2 cellular contexts compared by ENCODE assay signal in genomic region chr19:58516964-58517833, GRCh38.
TF ChIP-seq lines count a peak whose summit lies in the region.

No MANE protein-coding gene starts in this region.

TF ChIP-seq in SK-N-SH, 30 proteins besides CTCF, POLR2A, EP300 and RAD21 (continued from another document):
- no peak for TF ChIP-seq USF1 (IDR thresholded peaks at IDR 0.05; ENCODE audit: borderline replicate concordance, low read depth)
- no peak for TF ChIP-seq SMC3 (IDR thresholded peaks at IDR 0.05; ENCODE audit: low read depth, low read length)
- TF ChIP-seq POLR2AphosphoS5 (IDR thresholded peaks at IDR 0.05; ENCODE audit: low read depth, low read length) = no peak
- TF ChIP-seq SIN3A (IDR thresholded peaks at IDR 0.05; ENCODE audit: borderline replicate concordance, low read depth, low read length) = no peak
- no peak for TF ChIP-seq TAF1 (IDR thresholded peaks at IDR 0.05; ENCODE audit: borderline replicate concordance, low read depth, low read length)
- TF ChIP-seq REST (IDR thresholded peaks at IDR 0.05; ENCODE audit: low read depth, low read length) = no peak
- no peak for TF ChIP-seq CHD2 (IDR thresholded peaks at IDR 0.05; ENCODE audit: low read length, partially characterized antibody)
- no peak for TF ChIP-seq MXI1 (IDR thresholded peaks at IDR 0.05; ENCODE audit: low read depth, low read length)
- no peak for TF ChIP-seq MAX (IDR thresholded peaks at IDR 0.05; ENCODE audit: low read depth)
- no peak for TF ChIP-seq YY1 (IDR thresholded peaks at IDR 0.05; ENCODE audit: low read depth)
- no peak for TF ChIP-seq RXRA (IDR thresholded peaks at IDR 0.05; ENCODE audit: borderline replicate concordance, low read depth)
- TF ChIP-seq EZH2phosphoT487 (IDR thresholded peaks at IDR 0.05; ENCODE audit: borderline replicate concordance, low read depth) = no peak
TF ChIP-seq in SK-N-SH: peak in this region for 0.

TF ChIP-seq in SK-N-SH treated with all-trans-retinoic acid at 6 μM for 48 hours, 23 proteins besides CTCF, POLR2A, EP300 and RAD21 (continued from another document):
- TF ChIP-seq CREB5 (CRISPR knock-in tag; IDR thresholded peaks at IDR 0.05; ENCODE audit: low read depth) = no peak
- TF ChIP-seq ESRRG (CRISPR knock-in tag; IDR thresholded peaks at IDR 0.05) = no peak
- TF ChIP-seq PPARA (CRISPR knock-in tag; IDR thresholded peaks at IDR 0.05; ENCODE audit: borderline replicate concordance) = no peak
- no peak for TF ChIP-seq ZFP30 (CRISPR knock-in tag; IDR thresholded peaks at IDR 0.05)
- TF ChIP-seq CSDC2 (CRISPR knock-in tag; IDR thresholded peaks at IDR 0.05) = no peak
- no peak for TF ChIP-seq TCF4 (CRISPR knock-in tag; IDR thresholded peaks at IDR 0.05; ENCODE audit: borderline replicate concordance)
- TF ChIP-seq CSRNP3 (CRISPR knock-in tag; IDR thresholded peaks at IDR 0.05) = no peak
